In genomic region chr20:61912665-61913422, GRCh38 we compare ENCODE assay signal across 18 cellular contexts.
A peak's percentile ranks its signal among the peaks of the same experiment; 100 is the strongest.
DNase-seq lines count a peak whose midpoint lies in the region; ATAC-seq, FAIRE-seq and TF ChIP-seq lines count a peak whose summit lies in the region.
"Had no signal": no experiment of that assay in that cellular context is flagged by ENCODE, and none has a peak within 500 bp of the region (broad histone marks: within the 10 kb centered on the region; RNA-seq: fewer than 3 reads in every experiment).

No MANE protein-coding gene starts in this region.

- H3K27ac ChIP-seq in GM12878 (ENCODE audit: control insufficient read depth, insufficient read depth) = peak overlapping the region; percentile 82
- H3K27ac ChIP-seq: sigmoid colon, SK-N-MC, suprapubic skin had no signal

- WGBS in GM12878 (ENCODE audit: insufficient coverage, insufficient replicate concordance, low lambda C conversion rate, missing lambda C conversion rate) = 18% methylated on average over 21 of the region's 21 CpGs

- TF ChIP-seq RAD21 in GM12878 (IDR thresholded peaks at IDR 0.05; ENCODE audit: insufficient read depth, low read depth, low read length) = no peak

- H3K79me2 ChIP-seq in GM12878 (ENCODE audit: control insufficient read depth, insufficient read depth, low read length) = no peaks in the 10 kb centered on the region

- H3K4me3 ChIP-seq in GM12878 (no peak overlapping the region), foreskin fibroblast (ENCODE audit: low read depth in 1 of 2, low read length in 2 of 2) (no peak overlapping the region)
- H3K4me3 ChIP-seq: sigmoid colon, SK-N-MC, suprapubic skin had no signal

- TF ChIP-seq POLR2A in GM18505 (IDR thresholded peaks at IDR 0.05; ENCODE audit: borderline replicate concordance, extremely low read depth, insufficient read depth, insufficient read length) = no peak
- TF ChIP-seq POLR2A in GM12878 (IDR thresholded peaks at IDR 0.05; ENCODE audit: low read depth, low read length) = no peak

- POLR2A ChIA-PET in GM12878 (lab: Charles Lee) = interaction anchor here (1.3 kb wide), 1 partner anchor 208 kb away, joined by 4 read pairs; no protein-coding TSS in a partner anchor

- no TSS peak for BruUV-seq in GM12878 (replicated peaks; lab: Mats Ljungman, UMichigan)

- RAD21 ChIA-PET in GM12878 (lab: Charles Lee; ENCODE audit: unreplicated experiment) = interaction anchor here (0.8 to 1.4 kb wide), 2 partner anchors 16 to 208 kb away, joined by 3 read pairs; no protein-coding TSS in a partner anchor

- no peaks in the 10 kb centered on the region for H3K36me3 ChIP-seq in GM12878 (ENCODE audit: control insufficient read depth in 2 of 2, insufficient read depth in 2 of 2, low read length in 1 of 2)
- H3K36me3 ChIP-seq: sigmoid colon, suprapubic skin had no signal

- H3K4me1 ChIP-seq in GM12878 (ENCODE audit: control insufficient read depth, insufficient read depth, low read length) = peaks cover 34% of the 10 kb centered on the region
- H3K4me1 ChIP-seq: sigmoid colon, suprapubic skin had no signal

- TF ChIP-seq CTCF in GM20000 (IDR thresholded peaks at IDR 0.05; ENCODE audit: extremely low read depth, missing control alignments) (no peak), GM12878 (IDR thresholded peaks at IDR 0.05 in 2 of 3, conservative IDR thresholded peaks at IDR 0.05 in 1 of 3; ENCODE audit: control insufficient read depth in 2 of 3, extremely low read depth in 1 of 3, insufficient read depth in 1 of 3, low read depth in 3 of 3, low read length in 3 of 3) (no peak), foreskin fibroblast (IDR thresholded peaks at IDR 0.05; ENCODE audit: low read depth, low read length) (no peak)

- in situ Hi-C loops in GM12878 (cut with MboI) = no loop called here

- H3K9me3 ChIP-seq in GM12878 (replicated peaks; ENCODE audit: control insufficient read depth, insufficient read depth, low read length) = peaks cover 8% of the 10 kb centered on the region
- H3K9me3 ChIP-seq: sigmoid colon, suprapubic skin had no signal

- intact Hi-C loops in GM12878 (cut with micrococcal nuclease; ENCODE audit: unreplicated experiment) = loop anchor here (5.0 kb wide), 1 partner anchor 209 kb away; the partner anchor contains the start of gene LSM14B

- TF ChIP-seq EP300 in GM12878 (IDR thresholded peaks at IDR 0.05; ENCODE audit: borderline replicate concordance in 1 of 2, control insufficient read depth in 1 of 2, low read depth in 2 of 2, low read length in 2 of 2) = peak in 1 of 2 experiments; percentile 60; a peak in 2 of 4 replicates

- DNase-seq in GM20000 (ENCODE audit: low spot score) = peak; percentile 68
- DNase-seq in GM12878 (ENCODE audit: low read depth, low spot score) = peak; percentile 90
- no peak for DNase-seq in KG1 (lab: John Stamatoyannopoulos, UW)
- no peak for DNase-seq in foreskin fibroblast
- DNase-seq: activated CD4-positive, CD25-positive, alpha-beta regulatory T cell; CD4-positive, alpha-beta T cell; effector CD4-positive, alpha-beta T cell; naive thymus-derived CD8-positive, alpha-beta T cell; NCI-H1105 treated with DMSO at 0.1 percent for 48 hours; NCI-H524 treated with DMSO at 0.1 percent for 48 hours; sigmoid colon had no signal

- H4K20me1 ChIP-seq in GM12878 (ENCODE audit: control insufficient read depth, insufficient read depth) = no peaks in the 10 kb centered on the region

- no peak overlapping the region for H3K9ac ChIP-seq in GM12878 (ENCODE audit: control insufficient read depth, insufficient read depth, low read length)

- ATAC-seq in GM18505 (IDR thresholded peaks at IDR 0.05; ENCODE audit: unreplicated experiment) (peak; percentile 78), HG03354 (IDR thresholded peaks at IDR 0.05; ENCODE audit: poor library complexity, severe bottlenecking, unreplicated experiment) (peak; percentile 74), GM12878 (peak; percentile 95), esophagus mucosa (no peak)
- ATAC-seq: naive thymus-derived CD8-positive, alpha-beta T cell had no signal

- no peak overlapping the region; the same call in 1 of the 2 replicates for H2AFZ ChIP-seq in GM12878 (ENCODE audit: control insufficient read depth, low read depth, low read length)

- CTCF ChIA-PET in GM12878 (lab: Yijun Ruan, JAX) = interaction anchor here (1.0 to 2.2 kb wide), 3 partner anchors 10 to 16 kb away, joined by 3 to 6 read pairs (median 5); no protein-coding TSS in a partner anchor

- no peaks in the 10 kb centered on the region for H3K27me3 ChIP-seq in GM12878 (replicated peaks in 1 of 2; ENCODE audit: control insufficient read depth in 2 of 2, insufficient read depth in 2 of 2, low read length in 1 of 2)

- SMC1A ChIA-PET in GM12878 (lab: Charles Lee; ENCODE audit: uncharacterized antibody, unreplicated experiment) = interaction anchor here (0.8 to 1.4 kb wide), 3 partner anchors 11 to 17 kb away, joined by 3 to 4 read pairs (median 3); no protein-coding TSS in a partner anchor

- FAIRE-seq in GM12878 (lab: Jason Lieb, UNC) = peak; percentile 80
- FAIRE-seq: frontal cortex, G401.6 had no signal

- 0 out of 2 replicates have a peak overlapping the region, but pooled peaks have one; percentile 0 for H3K4me2 ChIP-seq in GM12878 (ENCODE audit: control insufficient read depth, insufficient read depth)

TF ChIP-seq in GM12878, 131 proteins besides CTCF, POLR2A, EP300 and RAD21 (continues in another document):
- TF ChIP-seq MEF2A (IDR thresholded peaks at IDR 0.05; ENCODE audit: insufficient read depth, low read depth, low read length) (no peak), IKZF1 (conservative IDR thresholded peaks at IDR 0.05) (peak; percentile 75), YBX1 (IDR thresholded peaks at IDR 0.05) (no peak), EED (IDR thresholded peaks at IDR 0.05; ENCODE audit: low read depth) (peak; percentile 26; the same call in 1 of the 2 replicates), CBX5 (IDR thresholded peaks at IDR 0.05; ENCODE audit: low read depth) (peak; percentile 67; the same call in 1 of the 2 replicates), CBFB (IDR thresholded peaks at IDR 0.05; ENCODE audit: low read depth) (peak; percentile 30; the same call in 1 of the 2 replicates), LARP7 (IDR thresholded peaks at IDR 0.05) (no peak), BHLHE40 (IDR thresholded peaks at IDR 0.05; ENCODE audit: borderline replicate concordance in 1 of 2, low read depth in 2 of 2, low read length in 1 of 2) (peak; percentile 45 to 57; a peak in 1 of 4 replicates), NR2C1 (IDR thresholded peaks at IDR 0.05) (peak; percentile 31; the same call in 1 of the 2 replicates), MEF2B (IDR thresholded peaks at IDR 0.05; ENCODE audit: partially characterized antibody, poor library complexity, severe bottlenecking) (peak; percentile 67), MLLT1 (IDR thresholded peaks at IDR 0.05) (peak; percentile 66; the same call in 1 of the 2 replicates), RUNX3 (IDR thresholded peaks at IDR 0.05; ENCODE audit: low read length) (peak; percentile 86), NR2F1 (conservative IDR thresholded peaks at IDR 0.05) (peak; percentile 79), POU2F2 (IDR thresholded peaks at IDR 0.05; ENCODE audit: borderline replicate concordance, low read depth, low read length) (peak; percentile 76; the same call in 2 of the 3 replicates), NR2C2 (IDR thresholded peaks at IDR 0.05; ENCODE audit: borderline replicate concordance, control insufficient read depth, insufficient read length, low read depth) (no peak), IKZF2 (IDR thresholded peaks at IDR 0.05) (peak; percentile 75 to 86; a peak in 3 of 4 replicates), ZZZ3 (IDR thresholded peaks at IDR 0.05; ENCODE audit: control insufficient read depth, insufficient read length, low read depth) (no peak), ZBTB4 (CRISPR knock-in tag; IDR thresholded peaks at IDR 0.05) (no peak), SP1 (IDR thresholded peaks at IDR 0.05; ENCODE audit: low read depth, low read length) (peak; percentile 64), POLR2AphosphoS2 (IDR thresholded peaks at IDR 0.05; ENCODE audit: low read depth, low read length) (no peak)

Comparison
In these comparisons a context has a peak if more than half of its experiments do, and no peak if none do; other contexts are left out.
1. DNase-seq: peak in GM20000 (single experiment) and GM12878 (single experiment); none in KG1 (single experiment) and foreskin fibroblast (0 of 2).